ENCODE assay signal across 16 cellular contexts in the genomic region with DNA sequence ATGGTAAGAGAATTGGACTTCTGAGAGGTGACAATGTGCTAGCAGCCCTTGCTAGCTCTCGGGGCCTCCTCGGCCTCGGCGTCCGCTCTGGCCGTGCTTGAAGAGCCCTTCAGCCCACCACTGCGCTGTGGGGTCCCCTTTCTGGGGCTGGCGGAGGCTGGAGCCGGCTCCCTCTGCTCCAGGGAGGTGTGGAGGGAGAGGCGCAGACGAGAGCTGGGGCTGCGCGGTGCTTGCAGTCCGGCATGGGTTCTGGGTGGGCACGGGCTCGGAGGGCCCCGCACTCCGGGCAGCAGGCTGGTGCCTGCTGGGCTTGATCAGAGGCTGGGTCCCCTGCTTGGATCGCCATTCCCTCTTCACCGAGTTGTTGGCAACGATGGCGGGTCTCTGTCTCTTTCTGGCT.
DNase-seq lines count a peak whose midpoint lies in the region; ATAC-seq and TF ChIP-seq lines count a peak whose summit lies in the region.
"Had no signal": no experiment of that assay in that cellular context is flagged by ENCODE, and none has a peak within 500 bp of the region (broad histone marks: within the 10 kb centered on the region; RNA-seq: fewer than 3 reads in every experiment).

No MANE protein-coding gene starts in this region.

- peak overlapping the region; percentile 91 for H3K4me3 Mint-ChIP-seq in activated naive CD4-positive, alpha-beta T cell treated with anti-CD3 and anti-CD28 coated beads for 36 hours
- no peak overlapping the region for H3K4me3 Mint-ChIP-seq in chondrocyte (ENCODE audit: unreplicated experiment)
- peak overlapping the region; percentile 77 for H3K4me3 Mint-ChIP-seq in stimulated activated effector memory CD8-positive, alpha-beta T cell treated with anti-CD3 and anti-CD28 coated beads, Interleukin-12 subunit alpha, Interleukin-12 subunit beta, amount 100 ng/mL, for 72 hours

- peaks cover 81% of the 10 kb centered on the region for H3K4me1 Mint-ChIP-seq in activated naive CD4-positive, alpha-beta T cell treated with anti-CD3 and anti-CD28 coated beads for 36 hours (ENCODE audit: low read depth)
- H3K4me1 Mint-ChIP-seq in chondrocyte (ENCODE audit: low read depth): peaks cover 42% of the 10 kb centered on the region
- H3K4me1 Mint-ChIP-seq in stimulated activated effector memory CD8-positive, alpha-beta T cell treated with anti-CD3 and anti-CD28 coated beads, Interleukin-12 subunit alpha, Interleukin-12 subunit beta, amount 100 ng/mL, for 72 hours: peaks cover 54% of the 10 kb centered on the region

- H3K27me3 ChIP-seq in Karpas-422 (ENCODE audit: low read length): no peaks in the 10 kb centered on the region

- no peaks in the 10 kb centered on the region for H3K79me2 ChIP-seq in Karpas-422 (ENCODE audit: low read length)

- no peaks in the 10 kb centered on the region for H3K9me3 ChIP-seq in Karpas-422 (ENCODE audit: low read length)
- H3K9me3 ChIP-seq: Caco-2 had no signal

- intact Hi-C loops in activated naive CD4-positive, alpha-beta T cell treated with anti-CD3 and anti-CD28 coated beads for 36 hours (cut with micrococcal nuclease): loop anchor here (2.0 kb wide), 2 partner anchors 29 to 51 kb away; no protein-coding TSS in a partner anchor

- no peaks in the 10 kb centered on the region for H3K36me3 ChIP-seq in Karpas-422 (ENCODE audit: insufficient read depth, low read length)

- H3K9me3 Mint-ChIP-seq in activated naive CD4-positive, alpha-beta T cell treated with anti-CD3 and anti-CD28 coated beads for 36 hours: peaks cover 51% of the 10 kb centered on the region
- peaks cover 7% of the 10 kb centered on the region for H3K9me3 Mint-ChIP-seq in chondrocyte (ENCODE audit: low read depth)
- peaks cover 3% of the 10 kb centered on the region for H3K9me3 Mint-ChIP-seq in stimulated activated effector memory CD8-positive, alpha-beta T cell treated with anti-CD3 and anti-CD28 coated beads, Interleukin-12 subunit alpha, Interleukin-12 subunit beta, amount 100 ng/mL, for 72 hours

- H2AFZ ChIP-seq in Karpas-422 (ENCODE audit: low read length): no peak overlapping the region

- TF ChIP-seq CTCF in chondrocyte (IDR thresholded peaks at IDR 0.05): no peak

- peaks cover 31% of the 10 kb centered on the region for H3K4me1 ChIP-seq in Karpas-422 (ENCODE audit: low read length)

- no peaks in the 10 kb centered on the region for H3K9me2 ChIP-seq in Karpas-422 (replicated peaks; ENCODE audit: insufficient read depth, low read length)

- peak overlapping the region; percentile 98 for H3K27ac Mint-ChIP-seq in activated naive CD4-positive, alpha-beta T cell treated with anti-CD3 and anti-CD28 coated beads for 36 hours
- no peak overlapping the region for H3K27ac Mint-ChIP-seq in chondrocyte (ENCODE audit: unreplicated experiment)
- peak overlapping the region; percentile 60 for H3K27ac Mint-ChIP-seq in stimulated activated effector memory CD8-positive, alpha-beta T cell treated with anti-CD3 and anti-CD28 coated beads, Interleukin-12 subunit alpha, Interleukin-12 subunit beta, amount 100 ng/mL, for 72 hours

- no peak for DNase-seq in activated naive CD4-positive, alpha-beta T cell treated with anti-CD3 and anti-CD28 coated beads for 36 hours
- no peak for DNase-seq in activated naive CD4-positive, alpha-beta T cell (lab: John Stamatoyannopoulos, UW)
- DNase-seq in Karpas-422 (peak; percentile 19), chondrocyte (ENCODE audit: low spot score) (peak; percentile 79), NCI-H524 treated with DMSO at 0.1 percent for 48 hours (lab: John Stamatoyannopoulos, UW) (no peak)
- no peak for DNase-seq in stimulated activated effector memory CD8-positive, alpha-beta T cell treated with anti-CD3 and anti-CD28 coated beads, Interleukin-12 subunit alpha, Interleukin-12 subunit beta, amount 100 ng/mL, for 72 hours (ENCODE audit: low spot score in 2 of 2)
- DNase-seq: ACHN, AML-193, Caco-2, DMS153, NCI-H1417 treated with DMSO at 0.1 percent for 48 hours, NCI-H1930, NCI-H69, RPMI8226 had no signal

- H3K9ac ChIP-seq in Karpas-422 (ENCODE audit: low read length): no peak overlapping the region

- H4K20me1 ChIP-seq in Karpas-422 (ENCODE audit: insufficient read depth, low read depth, low read length): no peaks in the 10 kb centered on the region

- H3K36me3 Mint-ChIP-seq in activated naive CD4-positive, alpha-beta T cell treated with anti-CD3 and anti-CD28 coated beads for 36 hours (ENCODE audit: low read depth): peaks cover 59% of the 10 kb centered on the region
- no peaks in the 10 kb centered on the region for H3K36me3 Mint-ChIP-seq in chondrocyte (ENCODE audit: low read depth)
- H3K36me3 Mint-ChIP-seq in stimulated activated effector memory CD8-positive, alpha-beta T cell treated with anti-CD3 and anti-CD28 coated beads, Interleukin-12 subunit alpha, Interleukin-12 subunit beta, amount 100 ng/mL, for 72 hours: no peaks in the 10 kb centered on the region

- ATAC-seq in stimulated activated effector memory CD8-positive, alpha-beta T cell treated with anti-CD3 and anti-CD28 coated beads, Interleukin-12 subunit alpha, Interleukin-12 subunit beta, amount 100 ng/mL, for 72 hours: no peak
- ATAC-seq in HG02973 (IDR thresholded peaks at IDR 0.05; ENCODE audit: unreplicated experiment) (no peak), HG03196 (IDR thresholded peaks at IDR 0.05; ENCODE audit: unreplicated experiment) (no peak)

- H3K4me3 ChIP-seq in Karpas-422 (ENCODE audit: low read length): no peak overlapping the region

- CTCF ChIA-PET in activated naive CD4-positive, alpha-beta T cell treated with anti-CD3 and anti-CD28 coated beads for 36 hours (lab: Charles Lee): interaction anchor here (0.6 to 2.3 kb wide), 11 partner anchors 14 to 273 kb away, joined by 3 to 18 read pairs (median 4); no protein-coding TSS in a partner anchor

- no peak overlapping the region for H3K27ac ChIP-seq in Karpas-422 (ENCODE audit: low read length)

- H3K27me3 Mint-ChIP-seq in activated naive CD4-positive, alpha-beta T cell treated with anti-CD3 and anti-CD28 coated beads for 36 hours (ENCODE audit: low read depth): no peaks in the 10 kb centered on the region
- no peaks in the 10 kb centered on the region for H3K27me3 Mint-ChIP-seq in chondrocyte (ENCODE audit: low read depth)

- no peak overlapping the region for H3K4me2 ChIP-seq in Karpas-422 (ENCODE audit: low read depth, low read length, poor library complexity, severe bottlenecking)

Comparison
In these comparisons a context has a peak if more than half of its experiments do, and no peak if none do; other contexts are left out.
1. DNase-seq: peak in Karpas-422 (single experiment) and chondrocyte (single experiment); none in activated naive CD4-positive, alpha-beta T cell treated with anti-CD3 and anti-CD28 coated beads for 36 hours (single experiment), activated naive CD4-positive, alpha-beta T cell (0 of 4), stimulated activated effector memory CD8-positive, alpha-beta T cell treated with anti-CD3 and anti-CD28 coated beads, Interleukin-12 subunit alpha, Interleukin-12 subunit beta, amount 100 ng/mL, for 72 hours (0 of 2) and NCI-H524 treated with DMSO at 0.1 percent for 48 hours (single experiment).